ENCODE assay signal across 8 cellular contexts in the genomic region with DNA sequence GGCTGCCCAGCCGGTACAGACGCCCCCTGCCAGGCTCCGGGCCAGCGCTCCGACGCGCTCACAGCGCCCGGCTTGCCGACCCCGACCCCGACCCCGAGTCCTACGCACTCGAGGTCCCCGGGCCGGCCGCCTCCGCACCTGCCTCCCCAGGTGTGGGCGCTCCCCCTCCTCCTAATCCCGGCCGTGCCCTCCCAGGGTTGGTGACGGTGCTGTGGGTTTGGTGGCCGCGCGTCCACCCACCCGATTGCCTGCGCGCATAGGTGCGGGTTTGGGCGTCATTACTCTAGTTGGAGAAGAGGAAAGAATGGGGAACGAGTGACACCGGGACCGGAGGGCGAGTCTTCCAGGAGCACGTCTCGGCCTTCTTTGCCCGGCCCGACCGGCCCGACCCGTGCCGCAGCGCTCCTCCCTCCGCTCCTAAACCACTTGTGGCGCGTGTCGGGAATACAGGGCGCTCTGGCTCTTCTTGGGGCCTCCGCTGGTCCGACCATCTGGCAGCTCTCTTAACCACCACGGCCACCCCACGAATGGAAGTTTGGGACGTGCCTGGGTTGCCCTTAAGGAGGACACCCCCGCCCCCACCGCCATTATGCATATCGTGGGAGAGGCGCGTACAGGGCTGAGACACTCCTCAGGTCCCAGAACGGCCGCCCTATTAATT.
DNase-seq lines count a peak whose midpoint lies in the region; ATAC-seq and TF ChIP-seq lines count a peak whose summit lies in the region.

No MANE protein-coding gene starts in this region.

- no peak for TF ChIP-seq CTCF in astrocyte of the cerebellum (IDR thresholded peaks at IDR 0.05; ENCODE audit: low read depth, low read length, missing control alignments)

- peak overlapping the region; percentile 60 for H3K4me3 ChIP-seq in astrocyte of the cerebellum (ENCODE audit: low read depth, low read length)
- peak overlapping the region; percentile 74 for H3K4me3 ChIP-seq in iPS-18a (ENCODE audit: low read length)
- peak overlapping the region; percentile 60 for H3K4me3 ChIP-seq in skeletal muscle cell (ENCODE audit: low read depth, low read length)

- H3K9me3 ChIP-seq in iPS-18a (ENCODE audit: control insufficient read depth, low read depth, low read length), result no peaks in the 10 kb centered on the region

- H3K4me1 ChIP-seq in iPS-18a (ENCODE audit: control insufficient read depth, low read depth, low read length), result peaks cover 51% of the 10 kb centered on the region

- no peak for ATAC-seq in GM21717 (IDR thresholded peaks at IDR 0.05; ENCODE audit: unreplicated experiment)

- peak; percentile 4 for DNase-seq in stimulated activated CD4-positive, alpha-beta T cell treated with anti-CD3 and anti-CD28 coated beads, Interleukin-15, amount 100 ng/mL, for 24 hours
- DNase-seq in stimulated activated CD4-positive, alpha-beta T cell treated with anti-CD3 and anti-CD28 coated beads, Interleukin-4, amount 100 ng/mL, for 4 hours, result no peak
- DNase-seq in astrocyte of the cerebellum (ENCODE audit: low read depth) (no peak), skeletal muscle cell (ENCODE audit: low read depth) (no peak), NCI-H2081 (lab: John Stamatoyannopoulos, UW) (no peak), SKM-1 (lab: John Stamatoyannopoulos, UW; ENCODE audit: unreplicated experiment) (no peak)

- H3K9ac ChIP-seq in iPS-18a (ENCODE audit: low read length), result peak overlapping the region; percentile 31

- no peaks in the 10 kb centered on the region for H3K36me3 ChIP-seq in iPS-18a (ENCODE audit: control insufficient read depth, low read depth, low read length)

- no peak overlapping the region for H3K27ac ChIP-seq in iPS-18a (ENCODE audit: low read length)

- H3K27me3 ChIP-seq in iPS-18a (ENCODE audit: control insufficient read depth, insufficient read depth, low read length), result peaks cover 65% of the 10 kb centered on the region

- in situ Hi-C loops in astrocyte of the cerebellum (cut with HindIII; ENCODE audit: low sequenced_read_pairs), result no loop called here
